Comparison of ENCODE assay signal across 1 cellular context in the genomic region with DNA sequence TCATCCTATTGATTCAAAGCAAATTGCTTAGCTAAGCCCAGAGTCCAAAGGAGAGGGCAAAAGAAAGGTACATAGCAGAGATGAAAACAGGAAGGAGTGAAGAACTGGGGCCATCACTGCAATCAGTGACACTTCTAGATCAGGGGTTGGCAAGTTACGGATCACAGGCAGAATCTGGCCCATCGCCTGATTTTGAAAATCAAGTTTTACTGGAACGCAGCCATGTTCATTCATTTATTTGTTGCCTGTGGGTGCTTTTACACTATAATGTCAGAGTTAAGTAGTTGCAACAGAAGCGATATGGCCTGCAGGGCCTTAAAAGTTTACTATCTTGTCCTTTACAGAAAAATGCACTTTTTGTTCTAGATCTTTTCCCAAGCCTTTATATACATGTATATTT.
TF ChIP-seq lines count a peak whose summit lies in the region.

No MANE protein-coding gene starts in this region.

TF ChIP-seq in GM23338, 12 proteins besides CTCF, POLR2A, EP300 and RAD21 (continued from another document):
- TF ChIP-seq POLR2AphosphoS5 (IDR thresholded peaks at IDR 0.05; ENCODE audit: low read depth) (no peak), CREB1 (CRISPR knock-in tag; IDR thresholded peaks at IDR 0.05; ENCODE audit: low read depth) (no peak), NANOG (IDR thresholded peaks at IDR 0.05; ENCODE audit: borderline replicate concordance) (no peak), JUNB (IDR thresholded peaks at IDR 0.05; ENCODE audit: unreplicated experiment) (no peak), ZNF114 (CRISPR knock-in tag; IDR thresholded peaks at IDR 0.05) (no peak), EZH2 (IDR thresholded peaks at IDR 0.05; ENCODE audit: low read depth, unreplicated experiment) (no peak), EZH2phosphoT487 (IDR thresholded peaks at IDR 0.05; ENCODE audit: unreplicated experiment) (no peak)
- TF ChIP-seq, protein P1, sequence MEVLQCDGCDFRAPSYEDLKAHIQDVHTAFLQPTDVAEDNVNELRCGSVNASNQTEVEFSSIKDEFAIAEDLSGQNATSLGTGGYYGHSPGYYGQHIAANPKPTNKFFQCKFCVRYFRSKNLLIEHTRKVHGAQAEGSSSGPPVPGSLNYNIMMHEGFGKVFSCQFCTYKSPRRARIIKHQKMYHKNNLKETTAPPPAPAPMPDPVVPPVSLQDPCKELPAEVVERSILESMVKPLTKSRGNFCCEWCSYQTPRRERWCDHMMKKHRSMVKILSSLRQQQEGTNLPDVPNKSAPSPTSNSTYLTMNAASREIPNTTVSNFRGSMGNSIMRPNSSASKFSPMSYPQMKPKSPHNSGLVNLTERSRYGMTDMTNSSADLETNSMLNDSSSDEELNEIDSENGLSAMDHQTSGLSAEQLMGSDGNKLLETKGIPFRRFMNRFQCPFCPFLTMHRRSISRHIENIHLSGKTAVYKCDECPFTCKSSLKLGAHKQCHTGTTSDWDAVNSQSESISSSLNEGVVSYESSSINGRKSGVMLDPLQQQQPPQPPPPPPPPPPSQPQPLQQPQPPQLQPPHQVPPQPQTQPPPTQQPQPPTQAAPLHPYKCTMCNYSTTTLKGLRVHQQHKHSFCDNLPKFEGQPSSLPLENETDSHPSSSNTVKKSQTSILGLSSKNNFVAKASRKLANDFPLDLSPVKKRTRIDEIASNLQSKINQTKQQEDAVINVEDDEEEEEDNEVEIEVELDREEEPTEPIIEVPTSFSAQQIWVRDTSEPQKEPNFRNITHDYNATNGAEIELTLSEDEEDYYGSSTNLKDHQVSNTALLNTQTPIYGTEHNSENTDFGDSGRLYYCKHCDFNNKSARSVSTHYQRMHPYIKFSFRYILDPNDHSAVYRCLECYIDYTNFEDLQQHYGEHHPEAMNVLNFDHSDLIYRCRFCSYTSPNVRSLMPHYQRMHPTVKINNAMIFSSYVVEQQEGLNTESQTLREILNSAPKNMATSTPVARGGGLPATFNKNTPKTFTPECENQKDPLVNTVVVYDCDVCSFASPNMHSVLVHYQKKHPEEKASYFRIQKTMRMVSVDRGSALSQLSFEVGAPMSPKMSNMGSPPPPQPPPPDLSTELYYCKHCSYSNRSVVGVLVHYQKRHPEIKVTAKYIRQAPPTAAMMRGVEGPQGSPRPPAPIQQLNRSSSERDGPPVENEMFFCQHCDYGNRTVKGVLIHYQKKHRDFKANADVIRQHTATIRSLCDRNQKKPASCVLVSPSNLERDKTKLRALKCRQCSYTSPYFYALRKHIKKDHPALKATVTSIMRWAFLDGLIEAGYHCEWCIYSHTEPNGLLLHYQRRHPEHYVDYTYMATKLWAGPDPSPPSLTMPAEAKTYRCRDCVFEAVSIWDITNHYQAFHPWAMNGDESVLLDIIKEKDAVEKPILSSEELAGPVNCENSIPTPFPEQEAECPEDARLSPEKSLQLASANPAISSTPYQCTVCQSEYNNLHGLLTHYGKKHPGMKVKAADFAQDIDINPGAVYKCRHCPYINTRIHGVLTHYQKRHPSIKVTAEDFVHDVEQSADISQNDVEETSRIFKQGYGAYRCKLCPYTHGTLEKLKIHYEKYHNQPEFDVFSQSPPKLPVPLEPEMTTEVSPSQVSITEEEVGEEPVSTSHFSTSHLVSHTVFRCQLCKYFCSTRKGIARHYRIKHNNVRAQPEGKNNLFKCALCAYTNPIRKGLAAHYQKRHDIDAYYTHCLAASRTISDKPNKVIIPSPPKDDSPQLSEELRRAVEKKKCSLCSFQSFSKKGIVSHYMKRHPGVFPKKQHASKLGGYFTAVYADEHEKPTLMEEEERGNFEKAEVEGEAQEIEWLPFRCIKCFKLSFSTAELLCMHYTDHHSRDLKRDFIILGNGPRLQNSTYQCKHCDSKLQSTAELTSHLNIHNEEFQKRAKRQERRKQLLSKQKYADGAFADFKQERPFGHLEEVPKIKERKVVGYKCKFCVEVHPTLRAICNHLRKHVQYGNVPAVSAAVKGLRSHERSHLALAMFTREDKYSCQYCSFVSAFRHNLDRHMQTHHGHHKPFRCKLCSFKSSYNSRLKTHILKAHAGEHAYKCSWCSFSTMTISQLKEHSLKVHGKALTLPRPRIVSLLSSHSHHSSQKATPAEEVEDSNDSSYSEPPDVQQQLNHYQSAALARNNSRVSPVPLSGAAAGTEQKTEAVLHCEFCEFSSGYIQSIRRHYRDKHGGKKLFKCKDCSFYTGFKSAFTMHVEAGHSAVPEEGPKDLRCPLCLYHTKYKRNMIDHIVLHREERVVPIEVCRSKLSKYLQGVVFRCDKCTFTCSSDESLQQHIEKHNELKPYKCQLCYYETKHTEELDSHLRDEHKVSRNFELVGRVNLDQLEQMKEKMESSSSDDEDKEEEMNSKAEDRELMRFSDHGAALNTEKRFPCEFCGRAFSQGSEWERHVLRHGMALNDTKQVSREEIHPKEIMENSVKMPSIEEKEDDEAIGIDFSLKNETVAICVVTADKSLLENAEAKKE (CRISPR knock-in tag; IDR thresholded peaks at IDR 0.05): no peak
- TF ChIP-seq, protein P2, sequence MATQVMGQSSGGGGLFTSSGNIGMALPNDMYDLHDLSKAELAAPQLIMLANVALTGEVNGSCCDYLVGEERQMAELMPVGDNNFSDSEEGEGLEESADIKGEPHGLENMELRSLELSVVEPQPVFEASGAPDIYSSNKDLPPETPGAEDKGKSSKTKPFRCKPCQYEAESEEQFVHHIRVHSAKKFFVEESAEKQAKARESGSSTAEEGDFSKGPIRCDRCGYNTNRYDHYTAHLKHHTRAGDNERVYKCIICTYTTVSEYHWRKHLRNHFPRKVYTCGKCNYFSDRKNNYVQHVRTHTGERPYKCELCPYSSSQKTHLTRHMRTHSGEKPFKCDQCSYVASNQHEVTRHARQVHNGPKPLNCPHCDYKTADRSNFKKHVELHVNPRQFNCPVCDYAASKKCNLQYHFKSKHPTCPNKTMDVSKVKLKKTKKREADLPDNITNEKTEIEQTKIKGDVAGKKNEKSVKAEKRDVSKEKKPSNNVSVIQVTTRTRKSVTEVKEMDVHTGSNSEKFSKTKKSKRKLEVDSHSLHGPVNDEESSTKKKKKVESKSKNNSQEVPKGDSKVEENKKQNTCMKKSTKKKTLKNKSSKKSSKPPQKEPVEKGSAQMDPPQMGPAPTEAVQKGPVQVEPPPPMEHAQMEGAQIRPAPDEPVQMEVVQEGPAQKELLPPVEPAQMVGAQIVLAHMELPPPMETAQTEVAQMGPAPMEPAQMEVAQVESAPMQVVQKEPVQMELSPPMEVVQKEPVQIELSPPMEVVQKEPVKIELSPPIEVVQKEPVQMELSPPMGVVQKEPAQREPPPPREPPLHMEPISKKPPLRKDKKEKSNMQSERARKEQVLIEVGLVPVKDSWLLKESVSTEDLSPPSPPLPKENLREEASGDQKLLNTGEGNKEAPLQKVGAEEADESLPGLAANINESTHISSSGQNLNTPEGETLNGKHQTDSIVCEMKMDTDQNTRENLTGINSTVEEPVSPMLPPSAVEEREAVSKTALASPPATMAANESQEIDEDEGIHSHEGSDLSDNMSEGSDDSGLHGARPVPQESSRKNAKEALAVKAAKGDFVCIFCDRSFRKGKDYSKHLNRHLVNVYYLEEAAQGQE (IDR thresholded peaks at IDR 0.05; ENCODE audit: unreplicated experiment): no peak
